In the genomic region with DNA sequence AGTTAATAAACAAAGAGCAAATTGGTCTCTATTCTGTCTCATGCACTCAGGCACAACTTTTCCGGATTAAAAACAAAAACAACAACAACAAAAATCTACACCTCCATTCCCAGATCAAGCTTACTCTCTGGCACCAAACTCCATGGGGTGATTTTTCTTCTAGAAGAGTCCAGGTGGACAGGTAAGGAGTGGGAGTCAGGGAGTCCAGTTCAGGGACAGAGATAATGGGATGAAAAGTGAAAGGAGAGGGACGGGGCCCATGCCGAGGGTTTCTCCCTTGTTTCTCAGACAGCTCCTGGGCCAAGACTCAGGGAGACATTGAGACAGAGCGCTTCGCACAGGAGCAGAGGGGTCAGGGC, we compare ENCODE assay signal across 8 cellular contexts. TPM values are rescaled to one million over a fixed set of nuclear protein-coding genes. Genes with fewer than 3 reads are reported as not detected.
DNase-seq lines count a peak whose midpoint lies in the region; ATAC-seq and TF ChIP-seq lines count a peak whose summit lies in the region.

No MANE protein-coding gene starts in this region.

- H3K4me3 ChIP-seq in PC-3 (ENCODE audit: low read length) = peak overlapping the region; percentile 87
- H3K4me3 ChIP-seq in esophagus muscularis mucosa = peak overlapping the region; percentile 56 to 82 (median 64)
- peak overlapping the region; percentile 73 for H3K4me3 ChIP-seq in ovary

- intact Hi-C loops in Calu3 (cut with micrococcal nuclease; ENCODE audit: unreplicated experiment) (no loop called here), PC-3 (cut with micrococcal nuclease) (loop anchor here (2.0 kb wide), 3 partner anchors 25 to 119 kb away; partner anchors contain the start of gene POLR1H), esophagus muscularis mucosa (cut with DNase I) (loop anchor here (5.0 to 10.0 kb wide), 3 partner anchors 35 to 123 kb away; partner anchors contain the start of genes POLR1H and PPP1R11), ovary (cut with DNase I) (loop anchor here in 2 of 4 donors (1.0 to 10.0 kb wide), 2 partner anchors 35 to 57 kb away; no protein-coding TSS in a partner anchor)

- no TSS peak for BruUV-seq in Calu3 (replicated peaks; lab: Mats Ljungman, UMichigan)
- TSS peak; percentile 57 for BruUV-seq in PC-3 (replicated peaks; lab: Mats Ljungman, UMichigan)

- peak overlapping the region; percentile 76 for H3K9ac ChIP-seq in PC-3 (ENCODE audit: low read length)

- TF ChIP-seq POLR2A in esophagus muscularis mucosa (IDR thresholded peaks at IDR 0.05; ENCODE audit: low read depth) (no peak), ovary (IDR thresholded peaks at IDR 0.05) (no peak)

- POLR2A ChIA-PET in PC-3 (lab: Charles Lee; ENCODE audit: unreplicated experiment) = interaction anchor here (0.7 kb wide), 1 partner anchor 64 kb away, joined by 3 read pairs; no protein-coding TSS in a partner anchor

- H4K20me1 ChIP-seq in PC-3 (ENCODE audit: low read length) = no peaks in the 10 kb centered on the region

- TF ChIP-seq CTCF in Calu3 (IDR thresholded peaks at IDR 0.05; ENCODE audit: unreplicated experiment) = no peak
- no peak for TF ChIP-seq CTCF in PC-3 (conservative IDR thresholded peaks at IDR 0.05; ENCODE audit: low read depth, low read length)
- TF ChIP-seq CTCF in esophagus muscularis mucosa (IDR thresholded peaks at IDR 0.05) = no peak
- TF ChIP-seq CTCF in ovary (IDR thresholded peaks at IDR 0.05) = no peak

- peak overlapping the region; percentile 98 for H3K27ac Mint-ChIP-seq in Calu3 (ENCODE audit: unreplicated experiment)

- peaks cover 10% of the 10 kb centered on the region for H3K79me2 ChIP-seq in PC-3 (ENCODE audit: low read length)

- peak overlapping the region; percentile 89 for H3K4me3 Mint-ChIP-seq in Calu3 (ENCODE audit: low read depth, unreplicated experiment)

- no peaks in the 10 kb centered on the region for H3K9me3 Mint-ChIP-seq in Calu3 (ENCODE audit: low read depth, unreplicated experiment)

- H3K27ac ChIP-seq in PC-3 (ENCODE audit: low read length) (peak overlapping the region; percentile 19; the same call in 1 of the 2 replicates), esophagus muscularis mucosa (replicated peaks in 1 of 4) (peak overlapping the region; percentile 82 to 92 (median 89)), ovary (peak overlapping the region; percentile 57 to 62)

- H3K4me1 ChIP-seq in PC-3 (ENCODE audit: insufficient read depth, low read length) (0 out of 2 replicates have a peak, but pooled peaks cover 14% of the 10 kb centered on the region), esophagus muscularis mucosa (peaks cover 3 to 30% (median 13%) of the 10 kb centered on the region in 4 donors), ovary (ENCODE audit: insufficient read depth) (peaks cover 5% of the 10 kb centered on the region)

- peaks cover 26% of the 10 kb centered on the region for H3K4me1 Mint-ChIP-seq in Calu3 (ENCODE audit: low read depth, unreplicated experiment)

- H3K27me3 Mint-ChIP-seq in Calu3 (ENCODE audit: unreplicated experiment) = no peaks in the 10 kb centered on the region

- peak overlapping the region; percentile 90 for H3K4me2 ChIP-seq in PC-3 (ENCODE audit: low read length)

- H3K9me2 ChIP-seq in PC-3 (replicated peaks; ENCODE audit: low read length) = no peaks in the 10 kb centered on the region

- H3F3A ChIP-seq in PC-3 (ENCODE audit: low read length, unreplicated experiment) = no peaks in the 10 kb centered on the region

- no peak for TF ChIP-seq EP300 in esophagus muscularis mucosa (IDR thresholded peaks at IDR 0.05)
- no peak for TF ChIP-seq EP300 in ovary (IDR thresholded peaks at IDR 0.05)

- CTCF ChIA-PET in Calu3 (lab: Charles Lee) = interaction anchor here (0.6 kb wide), 1 partner anchor 170 kb away, joined by 5 read pairs; no protein-coding TSS in a partner anchor
- CTCF ChIA-PET in PC-3 (lab: Charles Lee) = no interaction called here

- H3K36me3 Mint-ChIP-seq in Calu3 (ENCODE audit: insufficient read depth, unreplicated experiment) = peaks cover 31% of the 10 kb centered on the region

- H3K27me3 ChIP-seq in PC-3 (ENCODE audit: low read length) = no peaks in the 10 kb centered on the region
- H3K27me3 ChIP-seq in esophagus muscularis mucosa = no peaks in the 10 kb centered on the region
- H3K27me3 ChIP-seq in ovary = no peaks in the 10 kb centered on the region

- DNase-seq in Calu3 = no peak
- no peak for DNase-seq in PC-3
- no peak for DNase-seq in esophagus muscularis mucosa (ENCODE audit: extremely low spot score)
- no peak for DNase-seq in ovary
- no peak for DNase-seq in stimulated activated CD4-positive, alpha-beta T cell treated with anti-CD3 and anti-CD28 coated beads, Interleukin-12 subunit alpha, Interleukin-12 subunit beta, amount 100 ng/mL, for 4 hours
- no peak for DNase-seq in NCI-H1417 treated with DMSO at 0.1 percent for 48 hours (lab: John Stamatoyannopoulos, UW)

- 0% methylated on average over 4 of the region's 5 CpGs for WGBS in esophagus muscularis mucosa
- WGBS in ovary, 3 donors = 0% methylated on average over 4 to 5 of the region's 5 CpGs

- H3K36me3 ChIP-seq in PC-3 (ENCODE audit: low read depth, low read length) (peaks cover 4% of the 10 kb centered on the region; the same call in 1 of the 2 replicates), esophagus muscularis mucosa (peaks cover 0 to 8% (median 3%) of the 10 kb centered on the region in 4 donors), ovary (no peaks in the 10 kb centered on the region)

- H2AFZ ChIP-seq in PC-3 (ENCODE audit: low read length) = peak overlapping the region; percentile 86

- ATAC-seq in PC-3 (peak; percentile 47), GM19397 (IDR thresholded peaks at IDR 0.05; ENCODE audit: unreplicated experiment) (no peak), HG03045 (IDR thresholded peaks at IDR 0.05; ENCODE audit: unreplicated experiment) (no peak)

- no peaks in the 10 kb centered on the region for H3K9me3 ChIP-seq in PC-3 (ENCODE audit: low read length)
- H3K9me3 ChIP-seq in esophagus muscularis mucosa = no peaks in the 10 kb centered on the region
- H3K9me3 ChIP-seq in ovary = no peaks in the 10 kb centered on the region

RNA-seq across cellular contexts. Expression of gene HLA-A, which starts 0.4 kb away (rescaled TPM):
- total RNA-seq in Calu3 (2022) (451 and 963 TPM in 2 replicates), PC-3 (2014; rRNA removed) (426 and 435 TPM in 2 replicates), esophagus muscularis mucosa (100 to 1,000 TPM; 243 to 610 (median 499) TPM), ovary (100 to 1,000 TPM; 269 to 430 (median 310) TPM)
- polyA plus RNA-seq in ovary = 100 to 1,000 TPM; 511 to 543 TPM

Comparison
In these comparisons a context has a peak if more than half of its experiments do, and no peak if none do; other contexts are left out.
1. H3K27ac ChIP-seq: peak in every context shown above with its lines; median percentile 89 in esophagus muscularis mucosa; 60 in ovary; 19 in PC-3.